In the genomic region with DNA sequence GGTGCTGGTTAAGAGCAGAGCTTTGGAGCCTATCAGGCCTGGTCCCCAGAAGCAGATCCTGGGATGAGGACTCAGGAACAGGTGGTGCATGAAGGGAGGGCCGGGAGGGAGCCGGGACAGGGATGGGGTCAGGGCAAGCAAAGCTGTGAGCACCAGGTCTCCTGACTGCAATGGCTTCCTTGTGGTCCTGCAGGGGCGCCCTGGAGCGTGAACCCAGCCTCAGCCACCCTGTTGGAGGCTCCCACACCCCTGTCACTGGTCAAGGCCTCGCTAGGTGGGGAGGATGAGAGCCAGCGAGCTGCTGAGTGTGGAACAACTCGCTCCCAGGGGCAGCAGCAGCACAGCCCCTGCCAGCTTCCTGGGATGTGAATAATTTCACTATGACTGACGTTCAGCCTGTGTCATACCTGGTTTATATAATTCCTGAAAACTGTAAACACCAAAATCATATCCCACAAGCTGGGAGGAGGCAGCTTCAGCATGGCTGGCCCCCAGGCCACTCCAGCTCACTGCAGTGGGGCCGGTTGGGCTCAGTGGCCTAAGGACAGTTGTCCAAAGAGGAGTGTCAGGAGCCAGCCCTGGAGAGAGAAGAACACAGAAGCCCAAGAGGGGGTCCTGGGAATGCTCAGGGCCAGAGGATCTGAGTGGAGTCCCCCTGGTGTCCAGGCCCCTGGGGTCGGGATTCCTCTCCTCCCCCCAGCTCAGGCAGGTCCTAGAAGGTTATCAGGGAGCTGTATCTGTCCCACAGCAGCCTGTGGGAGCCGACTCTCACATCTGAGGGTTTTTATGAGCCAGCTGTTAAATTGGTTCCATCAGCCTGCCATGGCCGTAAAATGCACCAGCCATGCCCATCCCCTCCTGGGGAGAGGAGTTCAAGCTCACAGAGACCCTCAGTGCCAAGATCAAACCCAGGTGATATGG, we compare ENCODE assay signal across 15 cellular contexts.
DNase-seq lines count a peak whose midpoint lies in the region; ATAC-seq, FAIRE-seq and TF ChIP-seq lines count a peak whose summit lies in the region.
"Had no signal": no experiment of that assay in that cellular context is flagged by ENCODE, and none has a peak within 500 bp of the region (broad histone marks: within the 10 kb centered on the region; RNA-seq: fewer than 3 reads in every experiment).

No MANE protein-coding gene starts in this region.

- no peak for ATAC-seq in HG03135 (IDR thresholded peaks at IDR 0.05; ENCODE audit: unreplicated experiment)

- H2BK120ac ChIP-seq in H9 (ENCODE audit: low read depth, low read length, poor library complexity, severe bottlenecking), result no peak overlapping the region

- H2BK15ac ChIP-seq in H9 (ENCODE audit: low read depth, low read length), result no peak overlapping the region

- H3K79me2 ChIP-seq in H9 (ENCODE audit: insufficient read depth, low read length) (no peaks in the 10 kb centered on the region), OCI-LY7 (ENCODE audit: insufficient read depth, low read depth, low read length) (no peaks in the 10 kb centered on the region)

- no peak overlapping the region for H3K9ac ChIP-seq in H9 (ENCODE audit: extremely low read depth, insufficient read length, low read length)
- H3K9ac ChIP-seq in kidney (ENCODE audit: low read length in 2 of 2), result no peak overlapping the region

- H3K56ac ChIP-seq in H9 (ENCODE audit: insufficient read length, low read depth, low read length), result no peak overlapping the region

- H3K4me1 ChIP-seq in H9 (ENCODE audit: insufficient read depth, low read length) (peaks cover 10% of the 10 kb centered on the region), OCI-LY7 (ENCODE audit: insufficient read depth, low read length, poor library complexity, severe bottlenecking) (no peaks in the 10 kb centered on the region), kidney (ENCODE audit: control insufficient read depth in 1 of 2, insufficient read depth in 1 of 2, low read depth in 1 of 2, low read length in 2 of 2) (peaks cover 0 to 4% of the 10 kb centered on the region in 2 donors)

- no peak overlapping the region for H3K23ac ChIP-seq in H9 (ENCODE audit: insufficient read length, low read depth, low read length)

- no peak overlapping the region for H4K5ac ChIP-seq in H9 (ENCODE audit: insufficient read length, low read depth, low read length)

- no peak overlapping the region for H3K4me3 ChIP-seq in OCI-LY7 (ENCODE audit: low read depth, low read length, poor library complexity, severe bottlenecking)
- H3K4me3 ChIP-seq in kidney (ENCODE audit: low read length in 2 of 2), result no peak overlapping the region

- POLR2A ChIA-PET in OCI-LY7 (lab: Charles Lee), result interaction anchor here (0.7 to 0.8 kb wide), 2 partner anchors 37 to 287 kb away, joined by 4 to 5 read pairs; no protein-coding TSS in a partner anchor

- H3K4me2 ChIP-seq in H9 (ENCODE audit: insufficient read depth, insufficient read length, low read length) (no peak overlapping the region), OCI-LY7 (ENCODE audit: low read length) (no peak overlapping the region)

- WGBS in H9 (ENCODE audit: extremely low coverage, insufficient read length, low lambda C conversion rate), result no CpG with 5 or more reads among the region's 12 CpGs

- BruUV-seq in OCI-LY7 (replicated peaks; lab: Mats Ljungman, UMichigan), result no TSS peak

- H3K9me3 ChIP-seq in H9 (ENCODE audit: control insufficient read depth, low read depth, low read length) (no peaks in the 10 kb centered on the region), OCI-LY7 (ENCODE audit: low read length) (no peaks in the 10 kb centered on the region), kidney (ENCODE audit: control insufficient read depth in 1 of 2, low read length in 2 of 2) (no peaks in the 10 kb centered on the region)

- TF ChIP-seq CTCF in H9 (conservative IDR thresholded peaks at IDR 0.05) (peak; percentile 35; the same call in 2 of the 3 replicates), OCI-LY7 (conservative IDR thresholded peaks at IDR 0.05; ENCODE audit: low read length) (0 out of 2 replicates have a peak, but pooled peaks have one; percentile 27), kidney (IDR thresholded peaks at IDR 0.05; ENCODE audit: borderline replicate concordance, extremely low read depth, insufficient read depth) (no peak)

- H3K4me1 Mint-ChIP-seq in H9, result peaks cover 27 to 44% of the 10 kb centered on the region in 2 experiments

- no peak overlapping the region for H3K4me3 Mint-ChIP-seq in H9
- H3K4me3 Mint-ChIP-seq: CD4-positive, CD25-positive, alpha-beta regulatory T cell had no signal

- H3K18ac ChIP-seq in H9 (ENCODE audit: insufficient read length, low read depth, low read length), result no peak overlapping the region

- CTCF ChIA-PET in OCI-LY7 (lab: Charles Lee; ENCODE audit: unreplicated experiment), result no interaction called here

- no peaks in the 10 kb centered on the region for H3K36me3 ChIP-seq in OCI-LY7 (ENCODE audit: insufficient read depth, low read length)
- no peaks in the 10 kb centered on the region for H3K36me3 ChIP-seq in kidney (ENCODE audit: control insufficient read depth in 1 of 2, insufficient read depth in 2 of 2, low read length in 2 of 2)

- H2BK12ac ChIP-seq in H9 (ENCODE audit: insufficient read length, low read depth, low read length), result no peak overlapping the region

- H3K27me3 ChIP-seq in H9 (ENCODE audit: insufficient read depth, low read length), result no peaks in the 10 kb centered on the region

- no peak overlapping the region for H2BK20ac ChIP-seq in H9 (ENCODE audit: low read depth, low read length, poor library complexity, severe bottlenecking)

- H4K20me1 ChIP-seq in H9 (ENCODE audit: control insufficient read depth, insufficient read depth, insufficient read length) (no peaks in the 10 kb centered on the region), OCI-LY7 (ENCODE audit: insufficient read depth, low read length) (no peaks in the 10 kb centered on the region)

- H3K36me3 Mint-ChIP-seq in H9 (ENCODE audit: insufficient read depth in 1 of 3, low read depth in 3 of 3), result no peaks in the 10 kb centered on the region; a peak in 1 of 7 replicates

- H3K27ac Mint-ChIP-seq in H9, result no peak overlapping the region
- H3K27ac Mint-ChIP-seq: CD4-positive, CD25-positive, alpha-beta regulatory T cell had no signal

- H3T11ph ChIP-seq in H9 (ENCODE audit: low read length), result no peak overlapping the region

- H3K27ac ChIP-seq in H9 (ENCODE audit: insufficient read length, low read depth, low read length) (no peak overlapping the region), OCI-LY7 (ENCODE audit: low read depth, low read length, poor library complexity, severe bottlenecking) (no peak overlapping the region), kidney (ENCODE audit: low read depth in 2 of 2, low read length in 2 of 2) (no peak overlapping the region)

- H4K8ac ChIP-seq in H9 (replicated peaks; ENCODE audit: insufficient read length, low read depth, low read length), result no peak overlapping the region

- no peak overlapping the region for H2AK5ac ChIP-seq in H9 (ENCODE audit: insufficient read length, low read length)

- no peak overlapping the region for H2BK5ac ChIP-seq in H9 (ENCODE audit: insufficient read length, low read length)

- FAIRE-seq in kidney (lab: Jason Lieb, UNC), result no peak
- FAIRE-seq: H54, HTR-8/SVneo had no signal

- no peaks in the 10 kb centered on the region for H3K9me2 ChIP-seq in OCI-LY7 (ENCODE audit: insufficient read depth, low read length)

- DNase-seq in H9 (peak; percentile 77), OCI-LY7 (ENCODE audit: low spot score) (no peak), kidney (peak; percentile 44), posterior vena cava (ENCODE audit: low spot score) (peak; percentile 71), HCEC 1CT (no peak), T1000 (lab: John Stamatoyannopoulos, UW) (no peak)
- no peak for DNase-seq in activated CD4-positive, CD25-positive, alpha-beta regulatory T cell treated with anti-CD3 and anti-CD28 coated beads, Interleukin-2, amount 50 U/mL, for 72 hours
- DNase-seq: Caco-2; CD4-positive, CD25-positive, alpha-beta regulatory T cell; GF-D8; NCI-H1105; SHP77 had no signal

- no peaks in the 10 kb centered on the region for H3K79me1 ChIP-seq in H9 (ENCODE audit: insufficient read depth, low read depth, low read length, poor library complexity, severe bottlenecking)

- no peak overlapping the region for H3K14ac ChIP-seq in H9 (ENCODE audit: insufficient read depth, low read length)

- H3K23me2 ChIP-seq in H9 (ENCODE audit: insufficient read length, low read depth, low read length, poor library complexity, severe bottlenecking), result no peaks in the 10 kb centered on the region

- peaks cover 3% of the 10 kb centered on the region for H3K27me3 Mint-ChIP-seq in H9 (ENCODE audit: low read depth)

- intact Hi-C loops in OCI-LY7 (cut with micrococcal nuclease; ENCODE audit: unreplicated experiment), result no loop called here
- intact Hi-C loops in kidney (cut with DNase I), result no loop called here
- intact Hi-C loops in posterior vena cava (cut with DNase I), result no loop called here

- peaks cover 0 to 2% of the 10 kb centered on the region in 2 experiments; a peak in 1 of 5 replicates for H3K9me3 Mint-ChIP-seq in H9
- H3K9me3 Mint-ChIP-seq: CD4-positive, CD25-positive, alpha-beta regulatory T cell had no signal

- no peak overlapping the region for H4K91ac ChIP-seq in H9 (ENCODE audit: insufficient read length, low read depth, low read length)

- no peak overlapping the region for H3K4ac ChIP-seq in H9 (ENCODE audit: low read depth, low read length)

- H2AFZ ChIP-seq in H9 (ENCODE audit: low read length), result no peak overlapping the region
- H2AFZ ChIP-seq in OCI-LY7 (ENCODE audit: low read length), result no peak overlapping the region

Comparison
In these comparisons a context has a peak if more than half of its experiments do, and no peak if none do; other contexts are left out.
1. DNase-seq: peak in H9 (single experiment), kidney (single experiment) and posterior vena cava (single experiment); none in OCI-LY7 (single experiment), HCEC 1CT (single experiment), activated CD4-positive, CD25-positive, alpha-beta regulatory T cell treated with anti-CD3 and anti-CD28 coated beads, Interleukin-2, amount 50 U/mL, for 72 hours (single experiment) and T1000 (single experiment).